In genomic region chr1:234499119-234500039, GRCh38 we compare ENCODE assay signal across 8 cellular contexts. TPM values are rescaled to one million over a fixed set of nuclear protein-coding genes. Genes with fewer than 3 reads are reported as not detected.
DNase-seq lines count a peak whose midpoint lies in the region; ATAC-seq, FAIRE-seq and TF ChIP-seq lines count a peak whose summit lies in the region.

No MANE protein-coding gene starts in this region.

- CTCF ChIA-PET in MCF 10A (lab: Yijun Ruan, JAX) = interaction anchor here (0.5 to 17.4 kb wide), 68 partner anchors 9 to 924 kb away, joined by 3 to 317 read pairs (median 4); partner anchors contain the start of gene IRF2BP2

- peak overlapping the region; percentile 71 for H3K27ac Mint-ChIP-seq in MCF 10A (ENCODE audit: low read depth, unreplicated experiment)

- no peaks in the 10 kb centered on the region for H3K36me3 Mint-ChIP-seq in MCF 10A (ENCODE audit: insufficient read depth, unreplicated experiment)

- H3K4me3 ChIP-seq in WERI-Rb-1 (ENCODE audit: low read depth, low read length) = peak overlapping the region; percentile 2; the same call in 1 of the 2 replicates

- H3K4me3 Mint-ChIP-seq in MCF 10A (ENCODE audit: unreplicated experiment) = peak overlapping the region; percentile 28

- no peaks in the 10 kb centered on the region for H3K27me3 Mint-ChIP-seq in MCF 10A (ENCODE audit: insufficient read depth, unreplicated experiment)

- FAIRE-seq in G401.6 (lab: Jason Lieb, UNC) = peak; percentile 87

- peak; percentile 99 for TF ChIP-seq CTCF in WERI-Rb-1 (IDR thresholded peaks at IDR 0.05; ENCODE audit: low read depth, low read length)
- peak; percentile 100 for TF ChIP-seq CTCF in MCF 10A (IDR thresholded peaks at IDR 0.05; ENCODE audit: unreplicated experiment)

- POLR2A ChIA-PET in MCF 10A (lab: Yijun Ruan, JAX) = interaction anchor here (0.6 to 18.2 kb wide), 37 partner anchors 8 to 842 kb away, joined by 3 to 904 read pairs (median 7); partner anchors contain the start of genes IRF2BP2 and TARBP1

- ATAC-seq in HG02798 (IDR thresholded peaks at IDR 0.05; ENCODE audit: poor library complexity, unreplicated experiment) (peak; percentile 61), HG02759 (IDR thresholded peaks at IDR 0.05; ENCODE audit: unreplicated experiment) (no peak)

- H3K36me3 ChIP-seq in WERI-Rb-1 = no peaks in the 10 kb centered on the region

- intact Hi-C loops in MCF 10A (cut with micrococcal nuclease) = loop anchor here (1.0 to 10.0 kb wide), 14 partner anchors 21 to 584 kb away; partner anchors contain the start of gene TARBP1

- no peaks in the 10 kb centered on the region for H3K9me3 ChIP-seq in WERI-Rb-1 (ENCODE audit: severe bottlenecking)

- H3K27ac ChIP-seq in WERI-Rb-1 = peak overlapping the region; percentile 54

- DNase-seq in NCI-H2171 treated with DMSO at 0.1 percent for 48 hours (lab: John Stamatoyannopoulos, UW) = peak; percentile 77
- peak; percentile 95 for DNase-seq in WERI-Rb-1
- DNase-seq in MCF 10A (ENCODE audit: unreplicated experiment) = peak; percentile 97
- peak; percentile 85 for DNase-seq in iris pigment epithelial cell (ENCODE audit: low read depth)
- peak; percentile 75 for DNase-seq in smooth muscle cell of the brain vasculature (ENCODE audit: low read depth, low spot score)

- BruUV-seq in MCF 10A (replicated peaks; lab: Mats Ljungman, UMichigan) = TSS peak; percentile 26

- H3K27me3 ChIP-seq in WERI-Rb-1 (ENCODE audit: insufficient read depth, low read depth, severe bottlenecking) = no peaks in the 10 kb centered on the region

- peaks cover 53% of the 10 kb centered on the region for H3K4me1 Mint-ChIP-seq in MCF 10A (ENCODE audit: insufficient read depth, unreplicated experiment)

- H3K9me3 Mint-ChIP-seq in MCF 10A (ENCODE audit: unreplicated experiment) = no peaks in the 10 kb centered on the region

RNA-seq across cellular contexts. Expression of gene TARBP1, which starts 20.4 kb away (rescaled TPM):
- 45.5 and 52.5 TPM in 2 replicates for total RNA-seq in MCF 10A (2022)
